ENCODE assay signal across 1 cellular context in the genomic region with DNA sequence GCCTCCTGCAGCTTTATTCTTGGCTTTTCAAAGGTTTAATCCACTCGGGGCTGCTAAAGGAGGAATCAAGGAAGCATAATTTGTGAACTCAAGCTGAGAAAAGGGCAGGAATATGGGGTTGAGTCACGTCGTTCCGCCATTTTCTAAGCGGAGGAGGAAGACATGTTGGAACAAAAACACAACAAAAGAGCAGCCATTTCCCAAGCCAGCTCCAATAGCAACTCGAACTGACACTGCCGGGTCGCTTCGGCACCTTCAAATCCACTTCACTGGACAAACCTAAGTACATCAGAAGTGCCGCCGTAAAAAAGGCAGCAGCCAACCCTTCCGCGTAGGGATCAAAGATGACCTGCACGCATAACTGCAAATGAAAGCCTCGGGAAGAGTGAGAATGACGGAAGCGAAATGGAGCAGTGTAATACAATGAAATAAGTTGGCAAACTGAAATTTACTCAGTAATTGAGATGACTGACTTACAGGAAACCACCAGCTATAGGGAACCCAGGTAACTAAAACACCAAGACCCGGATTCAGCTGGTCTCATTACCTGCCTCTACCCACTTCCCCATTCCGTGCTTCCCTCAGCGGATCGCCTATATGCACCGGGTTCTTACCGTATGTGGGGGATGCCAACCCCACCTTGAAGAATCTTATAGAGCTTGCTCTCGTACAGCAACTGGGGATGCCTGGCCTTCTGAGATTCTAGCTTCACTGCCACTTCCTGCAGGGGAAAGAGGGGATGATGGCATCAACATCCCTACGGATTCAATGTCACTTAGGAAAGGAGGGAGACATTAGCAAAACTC.
TF ChIP-seq lines count a peak whose summit lies in the region.

No MANE protein-coding gene starts in this region.

TF ChIP-seq in endothelial cell of umbilical vein, 7 proteins besides CTCF, POLR2A, EP300 and RAD21:
- TF ChIP-seq FOS (IDR thresholded peaks at IDR 0.05; ENCODE audit: borderline replicate concordance, insufficient read depth, low read length) (peak; percentile 34), MYC (IDR thresholded peaks at IDR 0.05; ENCODE audit: low read depth, low read length) (no peak), EZH2 (IDR thresholded peaks at IDR 0.05; ENCODE audit: borderline replicate concordance, low read depth, low read length, severe bottlenecking) (no peak), GATA2 (IDR thresholded peaks at IDR 0.05; ENCODE audit: insufficient read depth, insufficient read length, low read depth, low read length) (no peak), POLR2AphosphoS5 (IDR thresholded peaks at IDR 0.05; ENCODE audit: insufficient read depth, low read depth, low read length) (no peak)
